In the genomic region with DNA sequence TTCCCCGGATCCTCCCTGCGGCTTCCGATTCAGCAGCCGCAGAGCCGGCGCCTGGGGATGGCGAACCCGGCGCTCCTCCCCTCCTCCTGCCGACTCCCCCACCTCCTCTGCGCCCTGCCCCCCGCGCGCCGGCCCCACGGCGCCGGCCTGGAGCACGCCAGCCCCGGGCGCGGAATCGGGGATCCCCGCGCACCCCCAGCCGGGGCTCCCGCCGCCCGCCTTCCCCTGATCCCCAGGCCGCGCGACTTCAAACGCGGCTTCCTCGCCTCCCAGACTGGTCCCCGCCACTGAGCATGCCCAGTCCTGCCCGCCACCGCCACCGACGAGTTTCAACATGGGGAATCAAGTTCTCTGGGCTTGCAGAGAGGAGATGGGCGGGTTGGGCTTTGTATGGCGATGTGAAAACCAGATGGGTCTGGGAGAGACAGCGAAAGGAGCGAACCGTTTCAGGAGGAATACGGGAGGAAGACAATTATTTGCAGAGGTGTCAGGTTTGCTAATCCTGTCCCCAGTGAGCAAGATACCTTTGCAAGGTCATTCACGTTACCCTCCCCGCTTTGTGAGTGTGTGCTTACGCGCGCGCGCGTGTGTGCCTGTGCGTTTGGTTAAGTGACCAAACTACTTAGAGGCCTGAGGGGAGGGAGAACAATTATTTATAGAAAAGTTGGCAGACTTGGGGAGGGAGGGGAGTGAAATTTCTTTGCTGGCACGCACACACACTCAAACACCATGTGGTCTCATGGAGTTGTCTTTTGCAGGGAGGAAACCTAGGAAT, we compare ENCODE assay signal across 8 cellular contexts. TPM values are rescaled to one million over a fixed set of nuclear protein-coding genes. Genes with fewer than 3 reads are reported as not detected.
DNase-seq lines count a peak whose midpoint lies in the region; ATAC-seq, FAIRE-seq and TF ChIP-seq lines count a peak whose summit lies in the region.

A gene (minus strand): TSS at position 276 of the 775 bp plus-strand sequence. CDS start 351 bp downstream, outside the sequence.

- intact Hi-C loops in stomach (cut with DNase I; ENCODE audit: low total_unique reads) = no loop called here

- H3K27ac Mint-ChIP-seq in nephron = peak within 1 kb of the TSS; percentile 98

- H3K4me3 ChIP-seq in DND-41 (ENCODE audit: low read depth in 1 of 2, low read length in 2 of 2) (peak within 1 kb of the TSS; percentile 44 to 65), fibroblast of pulmonary artery (replicated peaks; ENCODE audit: low read depth, low read length) (peak within 1 kb of the TSS; percentile 75), stomach (peak within 1 kb of the TSS; percentile 80 to 97 (median 88))

- H3K27ac ChIP-seq in DND-41 (ENCODE audit: low read length) = peak within 1 kb of the TSS; percentile 82
- peak within 1 kb of the TSS; percentile 85 to 94 (median 91) for H3K27ac ChIP-seq in stomach

- peak within 1 kb of the TSS in 2 of 3 experiments; percentile 91 to 93 for H3K4me3 Mint-ChIP-seq in nephron

- DNase-seq in DND-41 (peak; percentile 89), RCC 7860 (ENCODE audit: low spot score) (peak; percentile 50), fibroblast of pulmonary artery (ENCODE audit: low read depth) (peak; percentile 76), stomach (peak; percentile 78)
- peak; percentile 53 for DNase-seq in activated T-helper 9 cell treated with anti-CD3 and anti-CD28 coated beads, Interleukin-2, amount 50 U/mL, for 16 hours (ENCODE audit: low read depth)

- FAIRE-seq in RCC 7860 (lab: Jason Lieb, UNC) = no peak

- peak within 1 kb of the TSS; percentile 95 for H3K9ac ChIP-seq in DND-41 (ENCODE audit: low read depth, low read length)

- 0 to 1% (median 1%) methylated on average over 30 to 56 of the region's 56 CpGs for WGBS in stomach, 5 donors

- TF ChIP-seq POLR2A in stomach (IDR thresholded peaks at IDR 0.05) = no peak

- no peaks in the 10 kb centered on the region for H3K9me3 Mint-ChIP-seq in nephron

- TF ChIP-seq RAD21 in Ishikawa (IDR thresholded peaks at IDR 0.05; ENCODE audit: low read depth) = no peak

- H3K36me3 Mint-ChIP-seq in nephron (ENCODE audit: low read depth) = peaks cover 3% of the 10 kb centered on the region

- H3K4me1 ChIP-seq in DND-41 (ENCODE audit: insufficient read depth, low read length) (peaks cover 32% of the 10 kb centered on the region), stomach (peaks cover 12 to 52% (median 25%) of the 10 kb centered on the region in 4 donors)

- H4K20me1 ChIP-seq in DND-41 (ENCODE audit: insufficient read depth, low read length) = peaks cover 11% of the 10 kb centered on the region; the same call in 1 of the 2 replicates

- ATAC-seq in DND-41 (ENCODE audit: insufficient read depth, low read depth) = peak; percentile 69
- ATAC-seq in GM21576 (IDR thresholded peaks at IDR 0.05; ENCODE audit: unreplicated experiment) = peak; percentile 25

- no peaks in the 10 kb centered on the region for H3K27me3 Mint-ChIP-seq in nephron (ENCODE audit: low read depth)

- H3K27me3 ChIP-seq in DND-41 (ENCODE audit: insufficient read depth, low read length, poor library complexity) = no peaks in the 10 kb centered on the region
- H3K27me3 ChIP-seq in stomach = no peaks in the 10 kb centered on the region

- H3K9me3 ChIP-seq in DND-41 (ENCODE audit: insufficient read depth, low read length, severe bottlenecking) (no peaks in the 10 kb centered on the region), stomach (no peaks in the 10 kb centered on the region)

- no peak; the same call in 1 of the 2 replicates for TF ChIP-seq EP300 in Ishikawa (IDR thresholded peaks at IDR 0.05; ENCODE audit: borderline replicate concordance)
- no peak for TF ChIP-seq EP300 in stomach (IDR thresholded peaks at IDR 0.05)

- H2AFZ ChIP-seq in DND-41 (ENCODE audit: low read depth, low read length) = peak within 1 kb of the TSS; percentile 85

- H3K36me3 ChIP-seq in DND-41 (ENCODE audit: insufficient read depth, low read length) = no peaks in the 10 kb centered on the region; the same call in none of the 2 replicates
- H3K36me3 ChIP-seq in stomach = no peaks in the 10 kb centered on the region

- peaks cover 52% of the 10 kb centered on the region for H3K4me1 Mint-ChIP-seq in nephron

- TF ChIP-seq CTCF in DND-41 (IDR thresholded peaks at IDR 0.05; ENCODE audit: borderline replicate concordance, extremely low read depth, low read length, poor library complexity, severe bottlenecking) = no peak
- TF ChIP-seq CTCF in fibroblast of pulmonary artery (IDR thresholded peaks at IDR 0.05; ENCODE audit: low read length, missing control alignments) = no peak
- TF ChIP-seq CTCF in nephron (IDR thresholded peaks at IDR 0.05; ENCODE audit: unreplicated experiment in 3 of 3) = no peak
- no peak for TF ChIP-seq CTCF in stomach (IDR thresholded peaks at IDR 0.05)

- peaks cover 43% of the 10 kb centered on the region for H3K79me2 ChIP-seq in DND-41 (ENCODE audit: insufficient read depth, low read length)

- peak within 1 kb of the TSS; percentile 66 for H3K4me2 ChIP-seq in DND-41 (ENCODE audit: insufficient read depth, low read length)

TF ChIP-seq in Ishikawa, 13 proteins besides CTCF, POLR2A, EP300 and RAD21:
- peak; percentile 26; the same call in 1 of the 2 replicates for TF ChIP-seq TCF12 (IDR thresholded peaks at IDR 0.05; ENCODE audit: low read depth)
- TF ChIP-seq CREB1 (IDR thresholded peaks at IDR 0.05; ENCODE audit: low read depth) = no peak
- TF ChIP-seq TEAD4 (IDR thresholded peaks at IDR 0.05) = no peak
- TF ChIP-seq, protein P1, sequence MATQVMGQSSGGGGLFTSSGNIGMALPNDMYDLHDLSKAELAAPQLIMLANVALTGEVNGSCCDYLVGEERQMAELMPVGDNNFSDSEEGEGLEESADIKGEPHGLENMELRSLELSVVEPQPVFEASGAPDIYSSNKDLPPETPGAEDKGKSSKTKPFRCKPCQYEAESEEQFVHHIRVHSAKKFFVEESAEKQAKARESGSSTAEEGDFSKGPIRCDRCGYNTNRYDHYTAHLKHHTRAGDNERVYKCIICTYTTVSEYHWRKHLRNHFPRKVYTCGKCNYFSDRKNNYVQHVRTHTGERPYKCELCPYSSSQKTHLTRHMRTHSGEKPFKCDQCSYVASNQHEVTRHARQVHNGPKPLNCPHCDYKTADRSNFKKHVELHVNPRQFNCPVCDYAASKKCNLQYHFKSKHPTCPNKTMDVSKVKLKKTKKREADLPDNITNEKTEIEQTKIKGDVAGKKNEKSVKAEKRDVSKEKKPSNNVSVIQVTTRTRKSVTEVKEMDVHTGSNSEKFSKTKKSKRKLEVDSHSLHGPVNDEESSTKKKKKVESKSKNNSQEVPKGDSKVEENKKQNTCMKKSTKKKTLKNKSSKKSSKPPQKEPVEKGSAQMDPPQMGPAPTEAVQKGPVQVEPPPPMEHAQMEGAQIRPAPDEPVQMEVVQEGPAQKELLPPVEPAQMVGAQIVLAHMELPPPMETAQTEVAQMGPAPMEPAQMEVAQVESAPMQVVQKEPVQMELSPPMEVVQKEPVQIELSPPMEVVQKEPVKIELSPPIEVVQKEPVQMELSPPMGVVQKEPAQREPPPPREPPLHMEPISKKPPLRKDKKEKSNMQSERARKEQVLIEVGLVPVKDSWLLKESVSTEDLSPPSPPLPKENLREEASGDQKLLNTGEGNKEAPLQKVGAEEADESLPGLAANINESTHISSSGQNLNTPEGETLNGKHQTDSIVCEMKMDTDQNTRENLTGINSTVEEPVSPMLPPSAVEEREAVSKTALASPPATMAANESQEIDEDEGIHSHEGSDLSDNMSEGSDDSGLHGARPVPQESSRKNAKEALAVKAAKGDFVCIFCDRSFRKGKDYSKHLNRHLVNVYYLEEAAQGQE (IDR thresholded peaks at IDR 0.05; ENCODE audit: low read depth) = no peak
- 0 out of 2 replicates have a peak, but pooled peaks have one; percentile 7 for TF ChIP-seq CEBPB (IDR thresholded peaks at IDR 0.05)
- TF ChIP-seq, protein P2, sequence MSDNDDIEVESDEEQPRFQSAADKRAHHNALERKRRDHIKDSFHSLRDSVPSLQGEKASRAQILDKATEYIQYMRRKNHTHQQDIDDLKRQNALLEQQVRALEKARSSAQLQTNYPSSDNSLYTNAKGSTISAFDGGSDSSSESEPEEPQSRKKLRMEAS (IDR thresholded peaks at IDR 0.05) = peak; percentile 71
- peak; percentile 34; the same call in 1 of the 2 replicates for TF ChIP-seq YY1 (IDR thresholded peaks at IDR 0.05; ENCODE audit: low read depth)
- peak; percentile 59; the same call in 1 of the 2 replicates for TF ChIP-seq TAF1 (IDR thresholded peaks at IDR 0.05; ENCODE audit: low read depth)
- peak; percentile 35; the same call in 1 of the 2 replicates for TF ChIP-seq NFIC (IDR thresholded peaks at IDR 0.05)
TF ChIP-seq in Ishikawa: peak in this region for 6.

RNA-seq across cellular contexts. Expression of the gene that starts here (rescaled TPM):
- 1 to 10 TPM in 4 of 5 donors, not detected in 1; 1.8 to 7.4 (median 6.7) TPM for total RNA-seq in stomach
- polyA plus RNA-seq in stomach = 1 to 10 TPM; 2.0 to 4.6 (median 3.1) TPM

Comparison
In these comparisons a context has a peak if more than half of its experiments do, and no peak if none do; other contexts are left out.
1. Peak in every context shown above with its lines: DNase-seq, ATAC-seq, H3K4me3 ChIP-seq and H3K27ac ChIP-seq.